ENCODE assay signal across 24 cellular contexts in the genomic region with DNA sequence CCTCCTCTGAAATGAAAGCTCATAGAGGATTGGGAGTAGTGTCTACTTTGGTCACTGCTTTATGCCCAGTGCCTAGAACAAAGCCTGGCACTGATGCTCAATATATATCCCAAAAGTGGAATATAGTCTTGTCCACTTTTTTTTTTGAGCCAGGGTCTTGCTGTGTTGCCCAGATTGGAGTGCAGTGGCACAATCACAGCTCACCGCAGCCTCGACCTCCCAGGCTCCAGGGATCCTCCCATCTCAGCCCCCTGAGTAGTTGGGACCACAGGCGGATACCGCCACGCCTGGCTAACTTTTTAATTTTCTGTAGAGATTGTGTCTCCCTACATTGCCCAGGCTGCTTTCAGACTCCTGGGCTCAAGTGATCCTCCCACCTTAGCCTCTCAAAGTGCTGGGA. TPM values are rescaled to one million over a fixed set of nuclear protein-coding genes. Genes with fewer than 3 reads are reported as not detected.
DNase-seq lines count a peak whose midpoint lies in the region; ATAC-seq, FAIRE-seq and TF ChIP-seq lines count a peak whose summit lies in the region.
"Had no signal": no experiment of that assay in that cellular context is flagged by ENCODE, and none has a peak within 500 bp of the region (broad histone marks: within the 10 kb centered on the region; RNA-seq: fewer than 3 reads in every experiment).

No MANE protein-coding gene starts in this region.

- no peak overlapping the region; the same call in 1 of the 2 replicates for H3K9ac ChIP-seq in SK-N-SH
- H3K9ac ChIP-seq in K562 (ENCODE audit: insufficient read depth in 1 of 2, low read depth in 2 of 2, low read length in 2 of 2) = no peak overlapping the region
- H3K9ac ChIP-seq: BLaER1 treated with 17β-estradiol and CSF1 and Interleukin-3, amounts not matched to agents 10 nM and 100 nM had no signal

- ATAC-seq in SK-N-SH treated with all-trans-retinoic acid at 6 μM for 48 hours (no peak), T-helper 17 cell (no peak), K562 (no peak), HG02642 (IDR thresholded peaks at IDR 0.05; ENCODE audit: poor library complexity, unreplicated experiment) (no peak), left cardiac atrium (no peak)
- ATAC-seq: A549; CD8-positive, alpha-beta T cell had no signal

- H3K4me3 ChIP-seq in SK-N-SH (ENCODE audit: low read depth in 2 of 2, low read length in 1 of 2) (no peak overlapping the region), HEK293 (ENCODE audit: low read depth, low read length) (no peak overlapping the region), K562 (no peak overlapping the region)
- H3K4me3 ChIP-seq: A549; BLaER1 treated with 17β-estradiol and CSF1 and Interleukin-3, amounts not matched to agents 10 nM and 100 nM had no signal

- no peaks in the 10 kb centered on the region for H3K9me1 ChIP-seq in K562 (ENCODE audit: control insufficient read depth, insufficient read depth, low read length)

- H4K20me1 ChIP-seq in SK-N-SH (ENCODE audit: insufficient read depth) (no peaks in the 10 kb centered on the region; the same call in 1 of the 2 replicates), K562 (replicated peaks; ENCODE audit: control insufficient read depth, insufficient read depth, low read length) (no peaks in the 10 kb centered on the region)
- H4K20me1 ChIP-seq: BLaER1 treated with 17β-estradiol and CSF1 and Interleukin-3, amounts not matched to agents 10 nM and 100 nM had no signal

- no peaks in the 10 kb centered on the region for H3K27me3 Mint-ChIP-seq in T-helper 17 cell
- H3K27me3 Mint-ChIP-seq: B cell; CD4-positive, alpha-beta T cell had no signal

- H3K4me1 Mint-ChIP-seq in T-helper 17 cell = peaks cover 14% of the 10 kb centered on the region

- TF ChIP-seq CTCF in SK-N-SH (IDR thresholded peaks at IDR 0.05) = no peak
- no peak for TF ChIP-seq CTCF in HEK293 (tag by site-specific recombination; IDR thresholded peaks at IDR 0.05)
- no peak for TF ChIP-seq CTCF in K562 (IDR thresholded peaks at IDR 0.05 in 2 of 3, conservative IDR thresholded peaks at IDR 0.05 in 1 of 3; ENCODE audit: insufficient read depth in 2 of 3, low read depth in 1 of 3, low read length in 3 of 3)

- H3F3A ChIP-seq in SK-N-SH (replicated peaks; ENCODE audit: insufficient read depth) = peaks cover 15% of the 10 kb centered on the region

- peak overlapping the region; percentile 32; the same call in 1 of the 2 replicates for H3K4me2 ChIP-seq in SK-N-SH
- no peak overlapping the region for H3K4me2 ChIP-seq in K562 (ENCODE audit: insufficient read depth, low read length)
- H3K4me2 ChIP-seq: A549; BLaER1 treated with 17β-estradiol and CSF1 and Interleukin-3, amounts not matched to agents 10 nM and 100 nM had no signal

- no peaks in the 10 kb centered on the region for H3K9me3 ChIP-seq in SK-N-SH
- H3K9me3 ChIP-seq in HEK293 (ENCODE audit: control insufficient read depth, insufficient read depth, low read depth, low read length) = no peaks in the 10 kb centered on the region
- H3K9me3 ChIP-seq in T-helper 17 cell (ENCODE audit: control insufficient read depth, low read length, poor library complexity, severe bottlenecking) = no peaks in the 10 kb centered on the region
- no peaks in the 10 kb centered on the region for H3K9me3 ChIP-seq in K562 (replicated peaks; ENCODE audit: control insufficient read depth, insufficient read depth, low read depth, low read length)
- H3K9me3 ChIP-seq: A549; BLaER1 treated with 17β-estradiol and CSF1 and Interleukin-3, amounts not matched to agents 10 nM and 100 nM; Caco-2 had no signal

- in situ Hi-C loops in K562 (cut with MboI) = no loop called here

- no peak for TF ChIP-seq POLR2A in K562 (conservative IDR thresholded peaks at IDR 0.05)

- CTCF ChIA-PET in SK-N-SH (lab: Yijun Ruan, JAX) (interaction anchor here (1.0 to 2.4 kb wide), 2 partner anchors 60 to 265 kb away, joined by 4 to 6 read pairs; no protein-coding TSS in a partner anchor), HEK293 (lab: Yijun Ruan, JAX) (interaction anchor here (0.6 to 0.8 kb wide), 2 partner anchors 21 to 23 kb away, joined by 3 to 5 read pairs; a partner anchor contains a TSS), K562 (lab: Yijun Ruan, JAX; ENCODE audit: low intra/inter-chr PET ratio) (no interaction called here)

- TF ChIP-seq EP300 in SK-N-SH (IDR thresholded peaks at IDR 0.05; ENCODE audit: borderline replicate concordance in 1 of 2, low read depth in 1 of 2, low read length in 1 of 2) (no peak), K562 (IDR thresholded peaks at IDR 0.05; ENCODE audit: low read length) (no peak)

- H3K79me2 ChIP-seq in SK-N-SH (ENCODE audit: insufficient read depth) = peaks cover 55% of the 10 kb centered on the region
- H3K79me2 ChIP-seq in K562 (ENCODE audit: control insufficient read depth, insufficient read depth, low read length) = peaks cover 13% of the 10 kb centered on the region

- no peaks in the 10 kb centered on the region for H3K9me2 ChIP-seq in SK-N-SH

- POLR2A ChIA-PET in SK-N-SH (lab: Yijun Ruan, JAX) (interaction anchor here (1.2 kb wide), 1 partner anchor 23 kb away, joined by 3 read pairs; a partner anchor contains a TSS), HEK293 (lab: Yijun Ruan, JAX) (interaction anchor here (1.2 kb wide), 1 partner anchor 24 kb away, joined by 5 read pairs; a partner anchor contains a TSS), K562 (lab: Yijun Ruan, JAX) (interaction anchor here (0.7 kb wide), 1 partner anchor 165 kb away, joined by 4 read pairs; no protein-coding TSS in a partner anchor)

- H3K27me3 ChIP-seq in SK-N-SH (ENCODE audit: insufficient read depth) (no peaks in the 10 kb centered on the region), K562 (ENCODE audit: control insufficient read depth in 2 of 2, insufficient read depth in 2 of 2, low read length in 2 of 2) (no peaks in the 10 kb centered on the region)
- H3K27me3 ChIP-seq: BLaER1 treated with 17β-estradiol and CSF1 and Interleukin-3, amounts not matched to agents 10 nM and 100 nM had no signal

- H3K27ac Mint-ChIP-seq in T-helper 17 cell = no peak overlapping the region
- H3K27ac Mint-ChIP-seq: B cell; CD4-positive, alpha-beta T cell; CD8-positive, alpha-beta T cell had no signal

- TF ChIP-seq RAD21 in SK-N-SH (IDR thresholded peaks at IDR 0.05; ENCODE audit: low read length) = no peak
- no peak for TF ChIP-seq RAD21 in K562 (CRISPR knock-in tag; conservative IDR thresholded peaks at IDR 0.05 in 1 of 2, IDR thresholded peaks at IDR 0.05 in 1 of 2)

- H3K36me3 Mint-ChIP-seq in T-helper 17 cell (ENCODE audit: low read depth) = peaks cover 2% of the 10 kb centered on the region

- DNase-seq in SK-N-SH = no peak
- DNase-seq in T-helper 17 cell = no peak
- no peak for DNase-seq in K562 (ENCODE audit: extremely low read depth in 1 of 4, low spot score in 3 of 4)
- no peak for DNase-seq in left cardiac atrium
- no peak for DNase-seq in NCI-H187 treated with DMSO at 0.1 percent for 48 hours (lab: John Stamatoyannopoulos, UW)
- DNase-seq: AML-193; Caco-2; Calu3; CD4-positive, alpha-beta T cell; CD8-positive, alpha-beta T cell; DMS79 treated with DMSO at 0.1 percent for 48 hours; GF-D8 had no signal

- peaks cover 0 to 7% of the 10 kb centered on the region in 2 experiments for H3K36me3 ChIP-seq in SK-N-SH (replicated peaks in 1 of 2; ENCODE audit: control insufficient read depth in 1 of 2, insufficient read depth in 2 of 2, low read length in 1 of 2)
- no peaks in the 10 kb centered on the region for H3K36me3 ChIP-seq in HEK293 (ENCODE audit: control insufficient read depth in 2 of 2, insufficient read depth in 1 of 2, low read length in 2 of 2)
- no peaks in the 10 kb centered on the region for H3K36me3 ChIP-seq in K562 (ENCODE audit: control insufficient read depth, insufficient read depth, low read length)

- H2AFZ ChIP-seq in SK-N-SH (ENCODE audit: low read depth) (no peak overlapping the region), K562 (ENCODE audit: low read depth, low read length) (no peak overlapping the region)

- H3K27ac ChIP-seq in SK-N-SH (ENCODE audit: low read depth in 2 of 2, low read length in 1 of 2) (peak overlapping the region in 1 of 2 experiments; percentile 30; a peak in 2 of 4 replicates), HEK293 (ENCODE audit: extremely low read depth, low read depth, low read length) (no peak overlapping the region), K562 (ENCODE audit: extremely low read depth, low read depth, low read length) (no peak overlapping the region)
- H3K27ac ChIP-seq: 22Rv1; A549; BLaER1 treated with 17β-estradiol and CSF1 and Interleukin-3, amounts not matched to agents 10 nM and 100 nM; C4-2B had no signal

- FAIRE-seq in K562 (lab: Jason Lieb, UNC) = no peak
- FAIRE-seq: A549, D721Med, G401.6, GM12891, GM19239 had no signal

- intact Hi-C loops in K562 (cut with micrococcal nuclease) (loop anchor here (10.0 kb wide), 2 partner anchors 290 to 1530 kb away; a partner anchor contains a TSS), left cardiac atrium (cut with DNase I) (no loop called here)

- H3K4me1 ChIP-seq in SK-N-SH (ENCODE audit: control insufficient read depth in 1 of 2, insufficient read depth in 2 of 2, low read depth in 1 of 2, low read length in 1 of 2) (peaks cover 7 to 14% of the 10 kb centered on the region in 2 experiments), HEK293 (ENCODE audit: control insufficient read depth, insufficient read depth, low read length) (peaks cover 5% of the 10 kb centered on the region; the same call in 1 of the 2 replicates), K562 (replicated peaks in 1 of 2; ENCODE audit: control insufficient read depth in 2 of 2, insufficient read depth in 2 of 2, low read length in 2 of 2) (peaks cover 4 to 9% of the 10 kb centered on the region in 2 experiments; a peak in 4 of 5 replicates)

- BruUV-seq in K562 (replicated peaks; lab: Mats Ljungman, UMichigan) = no TSS peak

- 98% methylated on average over 5 of the region's 5 CpGs for WGBS in SK-N-SH (ENCODE audit: low lambda C conversion rate)
- 93% methylated on average over 5 of the region's 5 CpGs for whole genome bisulfite sequencing in K562 (ENCODE audit: insufficient coverage, low coverage, missing lambda C conversion rate)

- peak overlapping the region; percentile 5 for H3K4me3 Mint-ChIP-seq in T-helper 17 cell
- H3K4me3 Mint-ChIP-seq: B cell; CD4-positive, alpha-beta T cell; CD8-positive, alpha-beta T cell had no signal

RNA-seq across cellular contexts. Expression of a gene that starts 3.8 kb away (rescaled TPM):
- polyA plus RNA-seq in SK-N-SH (2012; rRNA removed) (34.7 and 35.6 TPM in 2 replicates), K562 (2011; rRNA removed) (16.8 and 19.2 TPM in 2 replicates), K562 (2014; fragmentation: Illumina TruSeq; extraction: Trizol) (17.4 and 19.9 TPM in 2 replicates), K562 (2014; fragmentation: Nextera tagmentation; extraction: Ambion mirVana) (10 to 100 TPM; 19.3 to 23.2 TPM), K562 (2014; rRNA removed) (19.0 and 22.7 TPM in 2 replicates)
- polyA plus RNA-seq in SK-N-SH (2012; cell fraction: cytosol; rRNA removed) = 50.4 and 59.5 TPM in 2 replicates
- polyA plus RNA-seq in SK-N-SH (2012; cell fraction: nucleus; rRNA removed) = 20.1 and 20.2 TPM in 2 replicates
- total RNA-seq in T-helper 17 cell (under 1 TPM in 1 of 2 donors, not detected in 1; 0.65 TPM), K562 (2014; rRNA removed) (9.5 and 15.9 TPM in 2 replicates), K562 (2014; rRNA removed; fragmentation: Illumina TruSeq; extraction: Trizol) (12.6 and 13.5 TPM in 2 replicates), K562 (2015; rRNA removed; fragmentation: Illumina TruSeq; extraction: Trizol) (12.0 and 14.7 TPM in 2 replicates), K562 (2021) (6.1 and 7.0 TPM in 2 replicates), left cardiac atrium (10 to 100 TPM; 12.7 to 13.5 TPM)
- total RNA-seq in K562 (2011; cell fraction: chromatin; rRNA removed; ENCODE audit: low replicate concordance) = 6.4 and 7.4 TPM in 2 replicates
- 5.1 and 7.3 TPM in 2 replicates for total RNA-seq in K562 (2011; cell fraction: nucleolus; rRNA removed)
- total RNA-seq in K562 (2011; cell fraction: nucleoplasm; rRNA removed) = 8.4 and 9.8 TPM in 2 replicates
- polyA plus RNA-seq in K562 (2011; cell fraction: cytosol; rRNA removed) = 4.2 and 7.4 TPM in 2 replicates
- 5.3 and 9.0 TPM in 2 replicates for polyA plus RNA-seq in K562 (2011; cell fraction: nucleus; rRNA removed)
- polyA plus RNA-seq in K562 (2012) = 7.0 and 9.1 TPM in 2 replicates
- polyA minus RNA-seq in K562 (2011; rRNA and poly(A)+ RNA removed) = 12.5 and 13.7 TPM in 2 replicates
- polyA minus RNA-seq in K562 (2011; cell fraction: cytosol; rRNA and poly(A)+ RNA removed) = 4.0 and 4.6 TPM in 2 replicates
- polyA minus RNA-seq in K562 (2011; cell fraction: nucleus; rRNA and poly(A)+ RNA removed) = 5.4 and 7.9 TPM in 2 replicates

RNA-seq across cellular contexts. Expression of a gene that starts 5.7 kb away (rescaled TPM):
- polyA plus RNA-seq in SK-N-SH (2012; rRNA removed) (5.7 and 6.4 TPM in 2 replicates), K562 (2011; rRNA removed) (14.9 and 21.8 TPM in 2 replicates), K562 (2014; fragmentation: Illumina TruSeq; extraction: Trizol) (6.8 and 8.8 TPM in 2 replicates), K562 (2014; fragmentation: Nextera tagmentation; extraction: Ambion mirVana) (1 to 10 TPM; 2.3 to 2.6 TPM), K562 (2014; rRNA removed) (9.7 and 12.0 TPM in 2 replicates)
- polyA plus RNA-seq in SK-N-SH (2012; cell fraction: cytosol; rRNA removed) = 8.2 and 18.3 TPM in 2 replicates
- polyA plus RNA-seq in SK-N-SH (2012; cell fraction: nucleus; rRNA removed) = 2.0 and 5.1 TPM in 2 replicates
- total RNA-seq in T-helper 17 cell (10 to 100 TPM; 24.9 to 26.5 TPM), K562 (2014; rRNA removed) (6.4 and 6.9 TPM in 2 replicates), K562 (2014; rRNA removed; fragmentation: Illumina TruSeq; extraction: Trizol) (11.7 and 18.5 TPM in 2 replicates), K562 (2015; rRNA removed; fragmentation: Illumina TruSeq; extraction: Trizol) (8.4 and 10.5 TPM in 2 replicates), K562 (2021) (19.6 and 23.4 TPM in 2 replicates), left cardiac atrium (10 to 100 TPM; 34.0 to 54.1 TPM)
- 7.1 and 8.8 TPM in 2 replicates for total RNA-seq in K562 (2011; cell fraction: chromatin; rRNA removed; ENCODE audit: low replicate concordance)
- total RNA-seq in K562 (2011; cell fraction: nucleolus; rRNA removed) = 2.8 and 2.9 TPM in 2 replicates
- 6.7 and 16.4 TPM in 2 replicates for total RNA-seq in K562 (2011; cell fraction: nucleoplasm; rRNA removed)
- polyA plus RNA-seq in K562 (2011; cell fraction: cytosol; rRNA removed) = 1.6 and 2.8 TPM in 2 replicates
- polyA plus RNA-seq in K562 (2011; cell fraction: nucleus; rRNA removed) = 3.7 and 7.0 TPM in 2 replicates
- polyA plus RNA-seq in K562 (2012) = 6.8 and 7.4 TPM in 2 replicates
- 15.1 and 15.8 TPM in 2 replicates for polyA minus RNA-seq in K562 (2011; rRNA and poly(A)+ RNA removed)
- 5.8 and 11.0 TPM in 2 replicates for polyA minus RNA-seq in K562 (2011; cell fraction: cytosol; rRNA and poly(A)+ RNA removed)
- 5.9 and 7.7 TPM in 2 replicates for polyA minus RNA-seq in K562 (2011; cell fraction: nucleus; rRNA and poly(A)+ RNA removed)

RNA-seq across cellular contexts. Expression of a gene that starts 23.4 kb away (rescaled TPM):
- polyA plus RNA-seq in SK-N-SH (2012; rRNA removed) (5.3 and 10.8 TPM in 2 replicates), K562 (2011; rRNA removed) (1.5 and 2.6 TPM in 2 replicates), K562 (2014; fragmentation: Illumina TruSeq; extraction: Trizol) (0.43 and 0.71 TPM in 2 replicates), K562 (2014; fragmentation: Nextera tagmentation; extraction: Ambion mirVana) (under 1 TPM; 0.11 to 0.24 TPM), K562 (2014; rRNA removed) (1.2 and 2.1 TPM in 2 replicates)
- polyA plus RNA-seq in SK-N-SH (2012; cell fraction: cytosol; rRNA removed) = 1.8 TPM in 2 replicates
- 21.4 and 54.0 TPM in 2 replicates for polyA plus RNA-seq in SK-N-SH (2012; cell fraction: nucleus; rRNA removed)
- total RNA-seq in T-helper 17 cell (1 to 10 TPM; 3.8 to 6.1 TPM), K562 (2014; rRNA removed) (0.41 and 0.95 TPM in 2 replicates), K562 (2014; rRNA removed; fragmentation: Illumina TruSeq; extraction: Trizol) (0.41 and 0.73 TPM in 2 replicates), K562 (2015; rRNA removed; fragmentation: Illumina TruSeq; extraction: Trizol) (0.45 and 0.58 TPM in 2 replicates), K562 (2021) (0.78 and 0.87 TPM in 2 replicates), left cardiac atrium (1 to 10 TPM; 1.2 to 1.4 TPM)
- total RNA-seq in K562 (2011; cell fraction: chromatin; rRNA removed; ENCODE audit: low replicate concordance) = 1.5 and 4.6 TPM in 2 replicates
- total RNA-seq in K562 (2011; cell fraction: nucleolus; rRNA removed) = 1.5 and 1.8 TPM in 2 replicates
- total RNA-seq in K562 (2011; cell fraction: nucleoplasm; rRNA removed) = 2.9 and 4.0 TPM in 2 replicates
- polyA plus RNA-seq in K562 (2011; cell fraction: cytosol; rRNA removed) = 0.15 and 0.75 TPM in 2 replicates
- 2.2 and 4.2 TPM in 2 replicates for polyA plus RNA-seq in K562 (2011; cell fraction: nucleus; rRNA removed)
- polyA plus RNA-seq in K562 (2012) = 0.70 and 0.96 TPM in 2 replicates
- polyA minus RNA-seq in K562 (2011; rRNA and poly(A)+ RNA removed) = 1.0 and 1.3 TPM in 2 replicates
- polyA minus RNA-seq in K562 (2011; cell fraction: cytosol; rRNA and poly(A)+ RNA removed) = 0.91 TPM in 1 of 2 replicates, not detected in the other
- 1.1 and 2.4 TPM in 2 replicates for polyA minus RNA-seq in K562 (2011; cell fraction: nucleus; rRNA and poly(A)+ RNA removed)

RNA-seq across cellular contexts. Expression of a gene that starts 23.6 kb away (rescaled TPM):
- polyA plus RNA-seq in SK-N-SH (2012; rRNA removed) (35.7 and 44.3 TPM in 2 replicates), K562 (2011; rRNA removed) (63.9 and 70.6 TPM in 2 replicates), K562 (2014; fragmentation: Illumina TruSeq; extraction: Trizol) (43.0 and 52.3 TPM in 2 replicates), K562 (2014; fragmentation: Nextera tagmentation; extraction: Ambion mirVana) (10 to 100 TPM; 14.1 to 20.4 TPM), K562 (2014; rRNA removed) (46.0 and 46.1 TPM in 2 replicates)
- 42.6 and 44.6 TPM in 2 replicates for polyA plus RNA-seq in SK-N-SH (2012; cell fraction: cytosol; rRNA removed)
- polyA plus RNA-seq in SK-N-SH (2012; cell fraction: nucleus; rRNA removed) = 38.9 and 48.6 TPM in 2 replicates
- total RNA-seq in T-helper 17 cell (100 to 1,000 TPM; 110 to 119 TPM), K562 (2014; rRNA removed) (78.1 and 103 TPM in 2 replicates), K562 (2014; rRNA removed; fragmentation: Illumina TruSeq; extraction: Trizol) (57.2 and 63.0 TPM in 2 replicates), K562 (2015; rRNA removed; fragmentation: Illumina TruSeq; extraction: Trizol) (54.8 and 62.9 TPM in 2 replicates), K562 (2021) (50.4 and 53.9 TPM in 2 replicates), left cardiac atrium (10 to 100 TPM; 32.1 to 44.3 TPM)
- total RNA-seq in K562 (2011; cell fraction: chromatin; rRNA removed; ENCODE audit: low replicate concordance) = 68.4 and 99.5 TPM in 2 replicates
- total RNA-seq in K562 (2011; cell fraction: nucleolus; rRNA removed) = 60.4 and 62.4 TPM in 2 replicates
- 79.3 and 112 TPM in 2 replicates for total RNA-seq in K562 (2011; cell fraction: nucleoplasm; rRNA removed)
- polyA plus RNA-seq in K562 (2011; cell fraction: cytosol; rRNA removed) = 34.5 and 34.8 TPM in 2 replicates
- 57.3 and 58.6 TPM in 2 replicates for polyA plus RNA-seq in K562 (2011; cell fraction: nucleus; rRNA removed)
- 42.2 and 48.1 TPM in 2 replicates for polyA plus RNA-seq in K562 (2012)
- 61.3 and 77.9 TPM in 2 replicates for polyA minus RNA-seq in K562 (2011; rRNA and poly(A)+ RNA removed)
- polyA minus RNA-seq in K562 (2011; cell fraction: cytosol; rRNA and poly(A)+ RNA removed) = 32.4 and 41.6 TPM in 2 replicates
- 74.0 and 107 TPM in 2 replicates for polyA minus RNA-seq in K562 (2011; cell fraction: nucleus; rRNA and poly(A)+ RNA removed)
